ENCODE assay signal across 8 cellular contexts in genomic region chr12:47811581-47812484, GRCh38. TPM values are rescaled to one million over a fixed set of nuclear protein-coding genes. Genes with fewer than 3 reads are reported as not detected.
DNase-seq lines count a peak whose midpoint lies in the region; ATAC-seq, FAIRE-seq and TF ChIP-seq lines count a peak whose summit lies in the region.

No MANE protein-coding gene starts in this region.

- H3K4me3 ChIP-seq in K562, result no peak overlapping the region
- H3K4me3 ChIP-seq in HepG2 (replicated peaks in 1 of 3; ENCODE audit: insufficient read depth in 1 of 3, low read depth in 2 of 3, low read length in 3 of 3), result 0 out of 6 replicates have a peak overlapping the region, but pooled peaks of 1 of the 3 experiments have one; percentile 55
- H3K4me3 ChIP-seq in tibial artery, result peak overlapping the region; percentile 42 to 56

- ATAC-seq in K562, result no peak
- no peak for ATAC-seq in HepG2

- no peak for TF ChIP-seq POLR2A in K562 (conservative IDR thresholded peaks at IDR 0.05)
- TF ChIP-seq POLR2A in HepG2 (IDR thresholded peaks at IDR 0.05; ENCODE audit: insufficient read depth in 1 of 2, low read depth in 2 of 2, low read length in 2 of 2), result no peak
- TF ChIP-seq POLR2A in GM12891 (IDR thresholded peaks at IDR 0.05; ENCODE audit: low read depth, low read length), result no peak

- H3K9me3 ChIP-seq in K562 (replicated peaks; ENCODE audit: control insufficient read depth, insufficient read depth, low read depth, low read length) (no peaks in the 10 kb centered on the region), HepG2 (ENCODE audit: low read length) (no peaks in the 10 kb centered on the region), tibial artery (no peaks in the 10 kb centered on the region)

- peaks cover 64 to 79% of the 10 kb centered on the region in 2 experiments for H3K4me1 ChIP-seq in K562 (replicated peaks in 1 of 2; ENCODE audit: control insufficient read depth in 2 of 2, insufficient read depth in 2 of 2, low read length in 2 of 2)
- H3K4me1 ChIP-seq in HepG2 (ENCODE audit: insufficient read depth, low read length), result peaks cover 8% of the 10 kb centered on the region
- peaks cover 0 to 100% (median 97%) of the 10 kb centered on the region in 4 donors for H3K4me1 ChIP-seq in tibial artery

- H3K36me3 Mint-ChIP-seq in activated CD4-positive, alpha-beta T cell treated with anti-CD3 and anti-CD28 coated beads, Interleukin-2, amount 10 ng/mL, durations not matched to agents 7 days and 5 days (ENCODE audit: low read depth), result peaks cover 61% of the 10 kb centered on the region

- peak overlapping the region; percentile 91 for H3K27ac ChIP-seq in K562 (ENCODE audit: extremely low read depth, low read depth, low read length)
- H3K27ac ChIP-seq in HepG2 (ENCODE audit: extremely low read length, insufficient read depth, low read length), result no peak overlapping the region
- peak overlapping the region; percentile 91 to 99 for H3K27ac ChIP-seq in tibial artery

- TF ChIP-seq RAD21 in K562 (CRISPR knock-in tag; conservative IDR thresholded peaks at IDR 0.05 in 1 of 2, IDR thresholded peaks at IDR 0.05 in 1 of 2), result no peak
- TF ChIP-seq RAD21 in HepG2 (CRISPR knock-in tag; IDR thresholded peaks at IDR 0.05), result no peak

- H3K9me1 ChIP-seq in K562 (ENCODE audit: control insufficient read depth, insufficient read depth, low read length), result peaks cover 6% of the 10 kb centered on the region

- CTCF ChIA-PET in activated CD4-positive, alpha-beta T cell treated with anti-CD3 and anti-CD28 coated beads, Interleukin-2, amount 10 ng/mL, durations not matched to agents 7 days and 5 days (lab: Charles Lee), result interaction anchor here (0.8 to 17.2 kb wide), 9 partner anchors 8 to 386 kb away, joined by 3 to 309 read pairs (median 5); no protein-coding TSS in a partner anchor
- CTCF ChIA-PET in K562 (lab: Yijun Ruan, JAX; ENCODE audit: low intra/inter-chr PET ratio), result interaction anchor here (0.6 kb wide), 1 partner anchor 377 kb away, joined by 3 read pairs; no protein-coding TSS in a partner anchor
- CTCF ChIA-PET in HepG2 (lab: Yijun Ruan, JAX; ENCODE audit: low intra/inter-chr PET ratio, low total read pairs), result no interaction called here

- peak overlapping the region; percentile 94 for H3K4me3 Mint-ChIP-seq in activated CD4-positive, alpha-beta T cell treated with anti-CD3 and anti-CD28 coated beads, Interleukin-2, amount 10 ng/mL, durations not matched to agents 7 days and 5 days

- H3K9ac ChIP-seq in K562 (ENCODE audit: insufficient read depth in 1 of 2, low read depth in 2 of 2, low read length in 2 of 2) (peak overlapping the region; percentile 59 to 79; a peak in 3 of 4 replicates), HepG2 (ENCODE audit: insufficient read depth, low read depth, low read length) (no peak overlapping the region)

- no peak overlapping the region for H2AFZ ChIP-seq in K562 (ENCODE audit: low read depth, low read length)
- no peak overlapping the region for H2AFZ ChIP-seq in HepG2 (ENCODE audit: low read length)

- intact Hi-C loops in K562 (cut with micrococcal nuclease), result no loop called here
- intact Hi-C loops in HepG2 (cut with micrococcal nuclease; ENCODE audit: unreplicated experiment), result no loop called here
- intact Hi-C loops in tibial artery (cut with DNase I; ENCODE audit: low total_unique reads), result no loop called here

- peaks cover 96% of the 10 kb centered on the region for H3K4me1 Mint-ChIP-seq in activated CD4-positive, alpha-beta T cell treated with anti-CD3 and anti-CD28 coated beads, Interleukin-2, amount 10 ng/mL, durations not matched to agents 7 days and 5 days

- TF ChIP-seq CTCF in K562 (IDR thresholded peaks at IDR 0.05 in 2 of 3, conservative IDR thresholded peaks at IDR 0.05 in 1 of 3; ENCODE audit: insufficient read depth in 2 of 3, low read depth in 1 of 3, low read length in 3 of 3) (no peak), HepG2 (CRISPR knock-in tag; IDR thresholded peaks at IDR 0.05) (no peak), tibial artery (IDR thresholded peaks at IDR 0.05) (no peak)

- H3K4me2 ChIP-seq in K562 (ENCODE audit: insufficient read depth, low read length), result peak overlapping the region; percentile 91
- H3K4me2 ChIP-seq in HepG2 (ENCODE audit: low read depth, low read length), result peak overlapping the region; percentile 71; the same call in 1 of the 2 replicates

- in situ Hi-C loops in K562 (cut with MboI), result no loop called here
- in situ Hi-C loops in HepG2 (cut with HindIII; ENCODE audit: extremely low pct_ligation_motif_present, low pct_unique_long_range_greater_than_20kb), result no loop called here

- H3K27me3 ChIP-seq in K562 (ENCODE audit: control insufficient read depth in 2 of 2, insufficient read depth in 2 of 2, low read length in 2 of 2), result no peaks in the 10 kb centered on the region
- no peaks in the 10 kb centered on the region for H3K27me3 ChIP-seq in HepG2 (ENCODE audit: control insufficient read depth in 1 of 2, insufficient read depth in 2 of 2, low read length in 2 of 2)
- H3K27me3 ChIP-seq in tibial artery, result no peaks in the 10 kb centered on the region

- FAIRE-seq in K562 (lab: Jason Lieb, UNC) (no peak), HepG2 (lab: Jason Lieb, UNC) (no peak), GM12891 (lab: Jason Lieb, UNC) (no peak)

- H3K27me3 Mint-ChIP-seq in activated CD4-positive, alpha-beta T cell treated with anti-CD3 and anti-CD28 coated beads, Interleukin-2, amount 10 ng/mL, durations not matched to agents 7 days and 5 days, result no peaks in the 10 kb centered on the region

- no peaks in the 10 kb centered on the region for H3K9me3 Mint-ChIP-seq in activated CD4-positive, alpha-beta T cell treated with anti-CD3 and anti-CD28 coated beads, Interleukin-2, amount 10 ng/mL, durations not matched to agents 7 days and 5 days

- peak overlapping the region; percentile 97 for H3K27ac Mint-ChIP-seq in activated CD4-positive, alpha-beta T cell treated with anti-CD3 and anti-CD28 coated beads, Interleukin-2, amount 10 ng/mL, durations not matched to agents 7 days and 5 days

- 53% methylated on average over 14 of the region's 14 CpGs for WGBS in K562 (ENCODE audit: insufficient coverage, low coverage, missing lambda C conversion rate)
- 89% methylated on average over 14 of the region's 14 CpGs for WGBS in HepG2 (ENCODE audit: low lambda C conversion rate)

- no TSS peak for BruUV-seq in K562 (replicated peaks; lab: Mats Ljungman, UMichigan)
- BruUV-seq in HepG2 (replicated peaks; lab: Mats Ljungman, UMichigan), result no TSS peak

- H3K36me3 ChIP-seq in K562 (ENCODE audit: control insufficient read depth, insufficient read depth, low read length) (peaks cover 56% of the 10 kb centered on the region), HepG2 (replicated peaks in 1 of 2; ENCODE audit: control insufficient read depth in 1 of 2, insufficient read depth in 2 of 2, low read length in 2 of 2) (no peaks in the 10 kb centered on the region), tibial artery (no peaks in the 10 kb centered on the region)

- H4K20me1 ChIP-seq in K562 (replicated peaks; ENCODE audit: control insufficient read depth, insufficient read depth, low read length) (peaks cover 8% of the 10 kb centered on the region; the same call in 1 of the 2 replicates), HepG2 (ENCODE audit: insufficient read depth, low read length) (no peaks in the 10 kb centered on the region)

- H3K79me2 ChIP-seq in K562 (ENCODE audit: control insufficient read depth, insufficient read depth, low read length) (peaks cover 100% of the 10 kb centered on the region), HepG2 (ENCODE audit: insufficient read depth, low read length) (peaks cover 1% of the 10 kb centered on the region)

- DNase-seq in activated CD4-positive, alpha-beta T cell treated with anti-CD3 and anti-CD28 coated beads, Interleukin-2, amount 10 ng/mL, durations not matched to agents 7 days and 5 days, result no peak
- DNase-seq in activated CD4-positive, alpha-beta T cell treated with anti-CD3 and anti-CD28 coated beads, Interleukin-2, amount 50 U/mL, for 1 hour, result no peak
- no peak for DNase-seq in K562 (ENCODE audit: extremely low read depth in 1 of 4, low spot score in 3 of 4)
- no peak for DNase-seq in HepG2 (ENCODE audit: low spot score)
- DNase-seq in tibial artery, result peak; percentile 85 to 91
- no peak for DNase-seq in Kasumi-1 (lab: John Stamatoyannopoulos, UW)
- no peak for DNase-seq in GM12891 (ENCODE audit: insufficient read length, low spot score)
- DNase-seq in NCI-H1417 treated with DMSO at 0.1 percent for 48 hours (lab: John Stamatoyannopoulos, UW), result no peak

- POLR2A ChIA-PET in activated CD4-positive, alpha-beta T cell treated with anti-CD3 and anti-CD28 coated beads, Interleukin-2, amount 10 ng/mL, durations not matched to agents 7 days and 5 days (lab: Charles Lee), result interaction anchor here (0.7 kb wide), 1 partner anchor 700 kb away, joined by 3 read pairs; no protein-coding TSS in a partner anchor
- POLR2A ChIA-PET in K562 (lab: Yijun Ruan, JAX), result interaction anchor here (0.5 to 3.5 kb wide), 10 partner anchors 9 to 388 kb away, joined by 3 to 14 read pairs (median 6); no protein-coding TSS in a partner anchor
- POLR2A ChIA-PET in HepG2 (lab: Yijun Ruan, JAX), result interaction anchor here (1.5 kb wide), 1 partner anchor 9 kb away, joined by 5 read pairs; no protein-coding TSS in a partner anchor

- no peak for TF ChIP-seq EP300 in K562 (IDR thresholded peaks at IDR 0.05; ENCODE audit: low read length)
- TF ChIP-seq EP300 in HepG2 (IDR thresholded peaks at IDR 0.05; ENCODE audit: low read depth in 2 of 2, low read length in 2 of 2), result no peak
- TF ChIP-seq EP300 in HepG2 (CRISPR knock-in tag; IDR thresholded peaks at IDR 0.05; ENCODE audit: borderline replicate concordance), result no peak

RNA-seq across cellular contexts. Expression of gene HDAC7, which starts 7.9 kb away (rescaled TPM):
- total RNA-seq in activated CD4-positive, alpha-beta T cell treated with anti-CD3 and anti-CD28 coated beads, Interleukin-2, amount 10 ng/mL, durations not matched to agents 7 days and 5 days, result 100 to 1,000 TPM; 218 to 232 TPM
- total RNA-seq in K562 (2011; cell fraction: chromatin; rRNA removed; ENCODE audit: low replicate concordance), result 123 and 300 TPM in 2 replicates
- total RNA-seq in K562 (2011; cell fraction: nucleolus; rRNA removed), result 143 and 147 TPM in 2 replicates
- total RNA-seq in K562 (2011; cell fraction: nucleoplasm; rRNA removed), result 123 and 161 TPM in 2 replicates
- 38.4 and 57.4 TPM in 2 replicates for total RNA-seq in K562 (2014; rRNA removed)
- total RNA-seq in K562 (2014; rRNA removed; fragmentation: Illumina TruSeq; extraction: Trizol), result 22.2 and 30.2 TPM in 2 replicates
- 26.7 and 28.2 TPM in 2 replicates for total RNA-seq in K562 (2015; rRNA removed; fragmentation: Illumina TruSeq; extraction: Trizol)
- 119 and 129 TPM in 2 replicates for total RNA-seq in K562 (2021)
- 31.1 and 33.7 TPM in 2 replicates for polyA plus RNA-seq in K562 (2011; rRNA removed)
- 20.6 and 43.9 TPM in 2 replicates for polyA plus RNA-seq in K562 (2011; cell fraction: cytosol; rRNA removed)
- 215 and 430 TPM in 2 replicates for polyA plus RNA-seq in K562 (2011; cell fraction: nucleus; rRNA removed)
- 67.8 and 112 TPM in 2 replicates for polyA plus RNA-seq in K562 (2012)
- 71.9 and 82.7 TPM in 2 replicates for polyA plus RNA-seq in K562 (2014; fragmentation: Illumina TruSeq; extraction: Trizol)
- 1 to 10 TPM; 2.5 to 3.8 TPM for polyA plus RNA-seq in K562 (2014; fragmentation: Nextera tagmentation; extraction: Ambion mirVana)
- polyA plus RNA-seq in K562 (2014; rRNA removed), result 78.0 and 82.7 TPM in 2 replicates
- 8.5 and 12.0 TPM in 2 replicates for polyA minus RNA-seq in K562 (2011; rRNA and poly(A)+ RNA removed)
- 28.2 and 32.6 TPM in 2 replicates for polyA minus RNA-seq in K562 (2011; cell fraction: cytosol; rRNA and poly(A)+ RNA removed)
- polyA minus RNA-seq in K562 (2011; cell fraction: nucleus; rRNA and poly(A)+ RNA removed), result 41.2 and 50.1 TPM in 2 replicates
- total RNA-seq in HepG2 (2016; rRNA removed; fragmentation: Illumina TruSeq; extraction: Trizol), result 3.7 and 4.6 TPM in 2 replicates
- 1.5 and 2.7 TPM in 2 replicates for total RNA-seq in HepG2 (2016; cell fraction: cytosol; rRNA removed; fragmentation: Illumina TruSeq; extraction: Trizol; ENCODE audit: low read depth)
- 3.3 and 5.0 TPM in 2 replicates for total RNA-seq in HepG2 (2016; cell fraction: insoluble cytoplasmic fraction; rRNA removed; fragmentation: Illumina TruSeq; extraction: Trizol)
- total RNA-seq in HepG2 (2016; cell fraction: membrane; rRNA removed; fragmentation: Illumina TruSeq; extraction: Trizol), result 4.5 and 5.3 TPM in 2 replicates
- 5.2 and 5.6 TPM in 2 replicates for total RNA-seq in HepG2 (2016; cell fraction: nucleus; rRNA removed; fragmentation: Illumina TruSeq; extraction: Trizol)
- 8.5 and 10.8 TPM in 2 replicates for polyA plus RNA-seq in HepG2 (2011; rRNA removed)
- 3.4 and 5.9 TPM in 2 replicates for polyA plus RNA-seq in HepG2 (2011; cell fraction: cytosol; rRNA removed)
- polyA plus RNA-seq in HepG2 (2011; cell fraction: nucleus; rRNA removed), result 44.6 and 61.9 TPM in 2 replicates
- polyA plus RNA-seq in HepG2 (2012), result 3.9 and 6.2 TPM in 2 replicates
- 1.6 and 1.8 TPM in 2 replicates for polyA plus RNA-seq in HepG2 (2016; cell fraction: cytosol; fragmentation: Illumina TruSeq; extraction: Trizol; ENCODE audit: low read depth)
- 7.3 and 8.0 TPM in 2 replicates for polyA plus RNA-seq in HepG2 (2016; cell fraction: insoluble cytoplasmic fraction; fragmentation: Illumina TruSeq; extraction: Trizol; ENCODE audit: low read depth)
- polyA plus RNA-seq in HepG2 (2016; cell fraction: membrane; fragmentation: Illumina TruSeq; extraction: Trizol; ENCODE audit: low read depth), result 5.0 and 6.0 TPM in 2 replicates
- 15.8 and 16.2 TPM in 2 replicates for polyA plus RNA-seq in HepG2 (2016; cell fraction: nucleus; fragmentation: Illumina TruSeq; extraction: Trizol; ENCODE audit: insufficient read depth, low read depth)
- polyA minus RNA-seq in HepG2 (2011; rRNA and poly(A)+ RNA removed; ENCODE audit: low replicate concordance), result 11.8 and 35.8 TPM in 2 replicates
- 2.3 and 4.6 TPM in 2 replicates for polyA minus RNA-seq in HepG2 (2011; cell fraction: cytosol; rRNA and poly(A)+ RNA removed)
- polyA minus RNA-seq in HepG2 (2011; cell fraction: nucleus; rRNA and poly(A)+ RNA removed), result 6.8 and 9.5 TPM in 2 replicates
- 25.5 TPM for polyA plus RNA-seq in GM12891 (2012; ENCODE audit: low read depth, missing spikeins)

RNA-seq across cellular contexts. Expression of gene SLC48A1, which starts 38.8 kb away (rescaled TPM):
- total RNA-seq in activated CD4-positive, alpha-beta T cell treated with anti-CD3 and anti-CD28 coated beads, Interleukin-2, amount 10 ng/mL, durations not matched to agents 7 days and 5 days, result 1 to 10 TPM; 7.9 to 9.1 TPM
- total RNA-seq in K562 (2011; cell fraction: chromatin; rRNA removed; ENCODE audit: low replicate concordance), result 18.5 and 36.8 TPM in 2 replicates
- total RNA-seq in K562 (2011; cell fraction: nucleolus; rRNA removed), result 31.2 and 31.5 TPM in 2 replicates
- 45.5 and 69.2 TPM in 2 replicates for total RNA-seq in K562 (2011; cell fraction: nucleoplasm; rRNA removed)
- total RNA-seq in K562 (2014; rRNA removed) (16.3 and 25.4 TPM in 2 replicates), K562 (2014; rRNA removed; fragmentation: Illumina TruSeq; extraction: Trizol) (13.1 and 18.3 TPM in 2 replicates), K562 (2015; rRNA removed; fragmentation: Illumina TruSeq; extraction: Trizol) (16.1 and 16.2 TPM in 2 replicates), K562 (2021) (37.5 and 41.9 TPM in 2 replicates), HepG2 (2016; rRNA removed; fragmentation: Illumina TruSeq; extraction: Trizol) (2.6 and 3.7 TPM in 2 replicates)
- polyA plus RNA-seq in K562 (2011; rRNA removed) (10.7 and 15.7 TPM in 2 replicates), K562 (2014; fragmentation: Illumina TruSeq; extraction: Trizol) (28.6 and 30.4 TPM in 2 replicates), K562 (2014; fragmentation: Nextera tagmentation; extraction: Ambion mirVana) (10 to 100 TPM; 23.5 to 26.9 TPM), K562 (2014; rRNA removed) (18.7 and 23.6 TPM in 2 replicates), HepG2 (2011; rRNA removed) (2.2 and 3.1 TPM in 2 replicates)
- polyA plus RNA-seq in K562 (2011; cell fraction: cytosol; rRNA removed), result 16.7 and 26.0 TPM in 2 replicates
- 25.7 and 35.1 TPM in 2 replicates for polyA plus RNA-seq in K562 (2011; cell fraction: nucleus; rRNA removed)
- 22.2 and 44.4 TPM in 2 replicates for polyA plus RNA-seq in K562 (2012)
- 7.6 and 8.9 TPM in 2 replicates for polyA minus RNA-seq in K562 (2011; rRNA and poly(A)+ RNA removed)
- polyA minus RNA-seq in K562 (2011; cell fraction: cytosol; rRNA and poly(A)+ RNA removed), result 14.8 and 17.6 TPM in 2 replicates
- polyA minus RNA-seq in K562 (2011; cell fraction: nucleus; rRNA and poly(A)+ RNA removed), result 6.9 and 11.6 TPM in 2 replicates
- total RNA-seq in HepG2 (2016; cell fraction: cytosol; rRNA removed; fragmentation: Illumina TruSeq; extraction: Trizol; ENCODE audit: low read depth), result 2.3 and 3.1 TPM in 2 replicates
- 2.3 and 3.4 TPM in 2 replicates for total RNA-seq in HepG2 (2016; cell fraction: insoluble cytoplasmic fraction; rRNA removed; fragmentation: Illumina TruSeq; extraction: Trizol)
- total RNA-seq in HepG2 (2016; cell fraction: membrane; rRNA removed; fragmentation: Illumina TruSeq; extraction: Trizol), result 5.0 and 6.3 TPM in 2 replicates
- 2.5 and 2.6 TPM in 2 replicates for total RNA-seq in HepG2 (2016; cell fraction: nucleus; rRNA removed; fragmentation: Illumina TruSeq; extraction: Trizol)
- polyA plus RNA-seq in HepG2 (2011; cell fraction: cytosol; rRNA removed), result 2.4 and 2.6 TPM in 2 replicates
- 3.1 and 4.1 TPM in 2 replicates for polyA plus RNA-seq in HepG2 (2011; cell fraction: nucleus; rRNA removed)
- polyA plus RNA-seq in HepG2 (2012), result 2.1 and 3.5 TPM in 2 replicates
- 3.8 and 3.9 TPM in 2 replicates for polyA plus RNA-seq in HepG2 (2016; cell fraction: cytosol; fragmentation: Illumina TruSeq; extraction: Trizol; ENCODE audit: low read depth)
- polyA plus RNA-seq in HepG2 (2016; cell fraction: insoluble cytoplasmic fraction; fragmentation: Illumina TruSeq; extraction: Trizol; ENCODE audit: low read depth), result 2.6 and 3.2 TPM in 2 replicates
- 6.3 and 6.9 TPM in 2 replicates for polyA plus RNA-seq in HepG2 (2016; cell fraction: membrane; fragmentation: Illumina TruSeq; extraction: Trizol; ENCODE audit: low read depth)
- 5.6 and 6.3 TPM in 2 replicates for polyA plus RNA-seq in HepG2 (2016; cell fraction: nucleus; fragmentation: Illumina TruSeq; extraction: Trizol; ENCODE audit: insufficient read depth, low read depth)
- 5.7 and 45.5 TPM in 2 replicates for polyA minus RNA-seq in HepG2 (2011; rRNA and poly(A)+ RNA removed; ENCODE audit: low replicate concordance)
- 1.5 and 2.1 TPM in 2 replicates for polyA minus RNA-seq in HepG2 (2011; cell fraction: cytosol; rRNA and poly(A)+ RNA removed)
- 1.7 and 2.8 TPM in 2 replicates for polyA minus RNA-seq in HepG2 (2011; cell fraction: nucleus; rRNA and poly(A)+ RNA removed)
- polyA plus RNA-seq in GM12891 (2012; ENCODE audit: low read depth, missing spikeins), result 1.0 TPM

RNA-seq across cellular contexts. Expression of gene RAPGEF3, which starts 53.2 kb away (rescaled TPM):
- total RNA-seq in activated CD4-positive, alpha-beta T cell treated with anti-CD3 and anti-CD28 coated beads, Interleukin-2, amount 10 ng/mL, durations not matched to agents 7 days and 5 days, result under 1 TPM in 1 of 2 experiments, not detected in 1; 0.15 TPM
- 1.5 and 4.3 TPM in 2 replicates for total RNA-seq in K562 (2011; cell fraction: chromatin; rRNA removed; ENCODE audit: low replicate concordance)
- 2.2 and 2.3 TPM in 2 replicates for total RNA-seq in K562 (2011; cell fraction: nucleolus; rRNA removed)
- 1.7 and 2.3 TPM in 2 replicates for total RNA-seq in K562 (2011; cell fraction: nucleoplasm; rRNA removed)
- total RNA-seq in K562 (2014; rRNA removed) (0.45 and 0.78 TPM in 2 replicates), K562 (2014; rRNA removed; fragmentation: Illumina TruSeq; extraction: Trizol) (0.15 and 0.16 TPM in 2 replicates), K562 (2015; rRNA removed; fragmentation: Illumina TruSeq; extraction: Trizol) (0.15 and 0.33 TPM in 2 replicates), K562 (2021) (0.78 and 1.3 TPM in 2 replicates), HepG2 (2016; rRNA removed; fragmentation: Illumina TruSeq; extraction: Trizol) (0.07 TPM in 1 of 2 replicates, not detected in the other)
- polyA plus RNA-seq in K562 (2011; rRNA removed) (0.38 and 0.61 TPM in 2 replicates), K562 (2014; fragmentation: Illumina TruSeq; extraction: Trizol) (0.37 and 0.43 TPM in 2 replicates), K562 (2014; fragmentation: Nextera tagmentation; extraction: Ambion mirVana) (under 1 TPM in 1 of 2 experiments, not detected in 1; 0.03 TPM), K562 (2014; rRNA removed) (0.44 and 1.1 TPM in 2 replicates), HepG2 (2011; rRNA removed) (0.07 and 0.37 TPM in 2 replicates)
- polyA plus RNA-seq in K562 (2011; cell fraction: cytosol; rRNA removed), result 0.49 and 0.50 TPM in 2 replicates
- 2.9 and 5.0 TPM in 2 replicates for polyA plus RNA-seq in K562 (2011; cell fraction: nucleus; rRNA removed)
- polyA plus RNA-seq in K562 (2012), result 0.76 and 2.1 TPM in 2 replicates
- polyA minus RNA-seq in K562 (2011; rRNA and poly(A)+ RNA removed), result 0.60 and 0.78 TPM in 2 replicates
- not detected in 2 replicates for polyA minus RNA-seq in K562 (2011; cell fraction: cytosol; rRNA and poly(A)+ RNA removed)
- polyA minus RNA-seq in K562 (2011; cell fraction: nucleus; rRNA and poly(A)+ RNA removed), result 1.3 and 3.3 TPM in 2 replicates
- total RNA-seq in HepG2 (2016; cell fraction: cytosol; rRNA removed; fragmentation: Illumina TruSeq; extraction: Trizol; ENCODE audit: low read depth), result not detected in 2 replicates
- total RNA-seq in HepG2 (2016; cell fraction: insoluble cytoplasmic fraction; rRNA removed; fragmentation: Illumina TruSeq; extraction: Trizol), result 0.09 TPM in 1 of 2 replicates, not detected in the other
- 0.03 TPM in 1 of 2 replicates, not detected in the other for total RNA-seq in HepG2 (2016; cell fraction: membrane; rRNA removed; fragmentation: Illumina TruSeq; extraction: Trizol)
- total RNA-seq in HepG2 (2016; cell fraction: nucleus; rRNA removed; fragmentation: Illumina TruSeq; extraction: Trizol), result 0.40 TPM in 1 of 2 replicates, not detected in the other
- 0.05 and 0.13 TPM in 2 replicates for polyA plus RNA-seq in HepG2 (2011; cell fraction: cytosol; rRNA removed)
- 0.56 and 0.95 TPM in 2 replicates for polyA plus RNA-seq in HepG2 (2011; cell fraction: nucleus; rRNA removed)
- polyA plus RNA-seq in HepG2 (2012), result 0.11 and 0.16 TPM in 2 replicates
- polyA plus RNA-seq in HepG2 (2016; cell fraction: cytosol; fragmentation: Illumina TruSeq; extraction: Trizol; ENCODE audit: low read depth), result not detected in 2 replicates
- polyA plus RNA-seq in HepG2 (2016; cell fraction: insoluble cytoplasmic fraction; fragmentation: Illumina TruSeq; extraction: Trizol; ENCODE audit: low read depth), result 0.17 TPM in 1 of 2 replicates, not detected in the other
- not detected in 2 replicates for polyA plus RNA-seq in HepG2 (2016; cell fraction: membrane; fragmentation: Illumina TruSeq; extraction: Trizol; ENCODE audit: low read depth)
- 0.63 TPM in 1 of 2 replicates, not detected in the other for polyA plus RNA-seq in HepG2 (2016; cell fraction: nucleus; fragmentation: Illumina TruSeq; extraction: Trizol; ENCODE audit: insufficient read depth, low read depth)
- polyA minus RNA-seq in HepG2 (2011; rRNA and poly(A)+ RNA removed; ENCODE audit: low replicate concordance), result 0.28 and 2.0 TPM in 2 replicates
- polyA minus RNA-seq in HepG2 (2011; cell fraction: cytosol; rRNA and poly(A)+ RNA removed), result not detected in 2 replicates
- 0.13 and 1.1 TPM in 2 replicates for polyA minus RNA-seq in HepG2 (2011; cell fraction: nucleus; rRNA and poly(A)+ RNA removed)
- 0.47 TPM for polyA plus RNA-seq in GM12891 (2012; ENCODE audit: low read depth, missing spikeins)

Comparison
In these comparisons a context has a peak if more than half of its experiments do, and no peak if none do; other contexts are left out.
1. DNase-seq: peak in tibial artery (2 of 2); none in activated CD4-positive, alpha-beta T cell treated with anti-CD3 and anti-CD28 coated beads, Interleukin-2, amount 10 ng/mL, durations not matched to agents 7 days and 5 days (single experiment), activated CD4-positive, alpha-beta T cell treated with anti-CD3 and anti-CD28 coated beads, Interleukin-2, amount 50 U/mL, for 1 hour (single experiment), K562 (0 of 4), HepG2 (single experiment), Kasumi-1 (0 of 2), GM12891 (single experiment) and NCI-H1417 treated with DMSO at 0.1 percent for 48 hours (single experiment).